In the genomic region with DNA sequence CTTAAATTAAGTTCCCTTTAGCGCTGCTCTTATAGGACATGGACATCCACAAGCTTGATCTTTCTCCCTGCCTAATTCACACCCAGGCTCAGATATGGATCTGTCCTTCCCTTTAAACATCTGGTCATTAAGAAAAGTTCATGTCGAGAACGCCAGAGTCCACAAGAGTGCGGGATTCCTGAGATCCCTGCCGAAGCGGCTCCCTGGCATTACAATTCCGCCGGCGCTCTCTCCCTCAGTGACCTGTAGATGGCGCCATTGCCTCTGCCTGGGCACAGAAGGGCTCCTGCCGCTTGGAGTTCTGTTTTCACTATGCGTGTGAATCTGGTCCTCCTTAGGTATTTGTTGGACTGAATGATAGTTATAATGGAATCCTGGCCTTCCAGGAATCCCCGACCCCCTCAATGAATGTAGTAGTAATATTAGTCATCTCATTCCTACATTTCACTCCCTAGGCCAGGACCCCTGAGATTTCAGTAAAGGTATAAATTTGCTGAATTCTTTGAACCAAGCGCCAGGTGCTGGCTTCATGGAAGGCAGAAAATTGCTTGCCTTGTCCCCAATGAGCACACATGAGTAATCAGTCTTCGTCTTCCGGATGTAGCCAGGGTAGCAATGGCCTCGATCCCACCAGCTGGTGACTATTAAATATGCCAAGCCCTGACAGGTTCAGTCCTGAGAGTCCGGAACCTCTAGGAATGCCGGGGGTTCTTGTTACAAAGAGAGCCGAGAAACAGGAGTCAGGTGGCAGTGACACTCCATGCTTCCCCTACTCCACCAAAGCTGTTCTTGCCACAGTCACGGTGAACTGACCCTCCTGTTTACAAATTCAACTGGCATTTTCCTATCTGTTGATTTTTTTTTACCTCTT, we compare ENCODE assay signal across 8 cellular contexts. TPM values are rescaled to one million over a fixed set of nuclear protein-coding genes. Genes with fewer than 3 reads are reported as not detected.
DNase-seq lines count a peak whose midpoint lies in the region; FAIRE-seq and TF ChIP-seq lines count a peak whose summit lies in the region.
"Had no signal": no experiment of that assay in that cellular context is flagged by ENCODE, and none has a peak within 500 bp of the region (broad histone marks: within the 10 kb centered on the region; RNA-seq: fewer than 3 reads in every experiment).

No MANE protein-coding gene starts in this region.

- WGBS in testis, 2 donors, result 15 to 22% methylated on average over 21 of the region's 21 CpGs

- H3K27ac ChIP-seq in testis, result no peak overlapping the region

- DNase-seq in GM12892 (ENCODE audit: insufficient read length) (peak; percentile 42), LoVo (ENCODE audit: low spot score) (peak; percentile 85), SHP77 (lab: John Stamatoyannopoulos, UW) (peak; percentile 67 to 73), foreskin fibroblast (peak; percentile 64 to 87), nucleus accumbens (lab: John Stamatoyannopoulos, UW) (peak in 48 of 56 donors; percentile 7 to 88 (median 53)), testis (peak; percentile 90)
- peak; percentile 32 for DNase-seq in activated T-helper 9 cell treated with anti-CD3 and anti-CD28 coated beads, Interleukin-2, amount 50 U/mL, for 16 hours (ENCODE audit: low read depth)

- H3K4me3 ChIP-seq in foreskin fibroblast (ENCODE audit: low read depth in 1 of 2, low read length in 2 of 2) (no peak overlapping the region), testis (no peak overlapping the region)

- no peaks in the 10 kb centered on the region for H3K36me3 ChIP-seq in testis (ENCODE audit: low read depth, missing control alignments)

- H3K4me1 ChIP-seq in testis, result no peaks in the 10 kb centered on the region

- TF ChIP-seq CTCF in foreskin fibroblast (IDR thresholded peaks at IDR 0.05; ENCODE audit: low read depth, low read length), result peak; percentile 99
- peak; percentile 59 to 92 (median 70) for TF ChIP-seq CTCF in testis (IDR thresholded peaks at IDR 0.05)

- no peak for TF ChIP-seq POLR2A in GM12892 (IDR thresholded peaks at IDR 0.05; ENCODE audit: low read depth, low read length)
- TF ChIP-seq POLR2A in testis (IDR thresholded peaks at IDR 0.05), result no peak

- no peaks in the 10 kb centered on the region for H3K27me3 ChIP-seq in testis

- intact Hi-C loops in testis (cut with DNase I; ENCODE audit: low total_unique reads), result no loop called here

- H3K9me3 ChIP-seq in testis, result no peaks in the 10 kb centered on the region

- peak; percentile 65 for FAIRE-seq in GM12892 (lab: Jason Lieb, UNC)

RNA-seq across cellular contexts. Expression of a gene that starts 26.4 kb away (rescaled TPM):
- polyA plus RNA-seq in GM12892 (2012; ENCODE audit: missing spikeins), result not detected
- under 1 TPM; 0.19 to 0.79 TPM for total RNA-seq in testis
- 1.5 TPM for polyA plus RNA-seq in testis (ENCODE audit: insufficient read depth, low read depth, low replicate concordance)
- total RNA-seq: temporal lobe had no signal

RNA-seq across cellular contexts. Expression of a gene that starts 38.4 kb away (rescaled TPM):
- not detected for polyA plus RNA-seq in GM12892 (2012; ENCODE audit: missing spikeins)
- 1 to 10 TPM in 1 of 2 donors, under 1 TPM in 1; 0.94 to 1.2 TPM for total RNA-seq in testis
- 0.58 TPM for polyA plus RNA-seq in testis (ENCODE audit: insufficient read depth, low read depth, low replicate concordance)

RNA-seq across cellular contexts. Expression of a gene that starts 41.6 kb away (rescaled TPM):
- polyA plus RNA-seq in GM12892 (2012; ENCODE audit: missing spikeins), result not detected
- under 1 TPM; 0.31 to 0.79 TPM for total RNA-seq in testis
- 2.6 TPM for polyA plus RNA-seq in testis (ENCODE audit: insufficient read depth, low read depth, low replicate concordance)
- total RNA-seq: temporal lobe had no signal

Comparison
In these comparisons a context has a peak if more than half of its experiments do, and no peak if none do; other contexts are left out.
1. DNase-seq: peak in every context shown above with its lines; median percentile 90 in testis; 85 in LoVo; 76 in foreskin fibroblast; 70 in SHP77; 53 in nucleus accumbens; 42 in GM12892; 32 in activated T-helper 9 cell treated with anti-CD3 and anti-CD28 coated beads, Interleukin-2, amount 50 U/mL, for 16 hours.